ENCODE assay signal across 34 cellular contexts in the genomic region with DNA sequence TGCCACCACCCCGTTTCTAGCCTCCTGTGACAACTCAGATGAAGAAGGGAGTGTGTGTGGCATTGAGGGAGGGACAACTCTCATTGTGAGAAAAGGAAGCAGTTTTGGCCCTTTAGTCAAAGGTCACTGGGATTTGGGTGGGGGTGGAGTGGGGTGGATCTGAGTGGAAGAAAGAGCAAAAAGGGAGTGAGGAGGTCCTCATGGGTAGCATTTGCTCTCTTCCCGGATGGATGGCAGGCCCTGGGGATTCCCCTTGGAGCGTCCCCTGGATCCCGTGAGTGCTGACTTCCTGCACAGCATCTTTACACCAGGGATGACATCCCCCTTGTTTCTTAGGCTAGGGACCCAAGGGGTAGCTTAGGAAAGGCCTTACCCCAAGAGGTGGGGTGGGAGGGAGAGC. TPM values are rescaled to one million over a fixed set of nuclear protein-coding genes. Genes with fewer than 3 reads are reported as not detected.
"Had no signal": no experiment of that assay in that cellular context is flagged by ENCODE, and none has a peak within 500 bp of the region (broad histone marks: within the 10 kb centered on the region; RNA-seq: fewer than 3 reads in every experiment).

No MANE protein-coding gene starts in this region.

- H3K36me3 ChIP-seq: adrenal gland, brain microvascular endothelial cell, breast epithelium had no signal

- ATAC-seq: activated CD8-positive, alpha-beta T cell treated with anti-CD3 and anti-CD28 coated beads for 36 hours; activated naive CD4-positive, alpha-beta T cell treated with anti-CD3 and anti-CD28 coated beads, Interleukin-2, amount 50 U/mL, for 72 hours; activated T-cell treated with anti-CD3 and anti-CD28 coated beads, Interleukin-2, amount 50 U/mL, for 4 hours; activated T-cell treated with anti-CD3 and anti-CD28 coated beads, Interleukin-2, amount 50 U/mL, for 72 hours; activated T-helper 17 cell treated with anti-CD3 and anti-CD28 coated beads, Interleukin-2, amount 50 U/mL, for 72 hours; body of pancreas; T-helper 17 cell had no signal

- H3K4me1 ChIP-seq: adrenal gland, body of pancreas, breast epithelium had no signal

- H3K27ac ChIP-seq: adrenal gland, body of pancreas, brain microvascular endothelial cell, breast epithelium, VCaP had no signal

- FAIRE-seq: astrocyte, TTC549 had no signal

- DNase-seq: activated B cell treated with CpG ODN at 0.5 μM for 24 hours; activated CD4-positive, alpha-beta memory T cell treated with anti-CD3 and anti-CD28 coated beads for 36 hours; activated CD4-positive, alpha-beta T cell treated with anti-CD3 and anti-CD28 coated beads for 48 hours; activated CD4-positive, alpha-beta T cell treated with anti-CD3 and anti-CD28 coated beads, Interleukin-2, amount 50 U/mL, for 1 hour; activated CD4-positive, alpha-beta T cell treated with anti-CD3 and anti-CD28 coated beads, Interleukin-2, amount 50 U/mL, for 4 hours; activated CD4-positive, CD25-positive, alpha-beta regulatory T cell treated with anti-CD3 and anti-CD28 coated beads, Interleukin-2, amount 50 U/mL, for 72 hours; activated CD8-positive, alpha-beta memory T cell treated with anti-CD3 and anti-CD28 coated beads, Interleukin-2, amount 50 U/mL, for 4 hours; activated CD8-positive, alpha-beta T cell treated with anti-CD3 and anti-CD28 coated beads for 36 hours; activated effector memory CD4-positive, alpha-beta T cell treated with anti-CD3 and anti-CD28 coated beads, Interleukin-2, amount 50 U/mL, for 16 hours; activated gamma-delta T cell treated with Interleukin-2 at 50 U/mL for 16 hours; activated naive CD4-positive, alpha-beta T cell; activated naive CD4-positive, alpha-beta T cell treated with anti-CD3 and anti-CD28 coated beads for 36 hours; activated naive CD4-positive, alpha-beta T cell treated with anti-CD3 and anti-CD28 coated beads, Interleukin-2, amount 50 U/mL, for 16 hours; activated naive CD8-positive, alpha-beta T cell treated with anti-CD3 and anti-CD28 coated beads for 36 hours; activated T-cell treated with anti-CD3 and anti-CD28 coated beads for 4 hours; activated T-cell treated with anti-CD3 and anti-CD28 coated beads, Interleukin-2, amount 50 U/mL, for 1 hour; activated T-cell treated with anti-CD3 and anti-CD28 coated beads, Interleukin-2, amount 50 U/mL, for 4 hours; activated T-cell treated with anti-CD3 and anti-CD28 coated beads, Interleukin-2, amount 50 U/mL, for 72 hours; adrenal gland; amniotic stem cell; aorta; body of pancreas; brain microvascular endothelial cell; central memory CD4-positive, alpha-beta T cell; T-helper 17 cell; T-helper 9 cell had no signal

- H3K27me3 ChIP-seq: adrenal gland, body of pancreas, brain microvascular endothelial cell, breast epithelium had no signal

- H3K9me3 ChIP-seq: adrenal gland, body of pancreas, breast epithelium had no signal

- H3K4me3 ChIP-seq: adrenal gland, body of pancreas, breast epithelium had no signal

RNA-seq across cellular contexts. Expression of a gene that starts 0.5 kb away (rescaled TPM):
- total RNA-seq: activated CD4-positive, alpha-beta memory T cell treated with anti-CD3 and anti-CD28 coated beads for 36 hours; activated CD8-positive, alpha-beta T cell treated with anti-CD3 and anti-CD28 coated beads for 36 hours; activated naive CD4-positive, alpha-beta T cell treated with anti-CD3 and anti-CD28 coated beads for 36 hours; activated naive CD8-positive, alpha-beta T cell treated with anti-CD3 and anti-CD28 coated beads for 36 hours; aorta; astrocyte; body of pancreas; cerebellum; T-helper 1 cell treated with Interleukin-12 subunit alpha and Interleukin-12 subunit beta and Interleukin-4 antibody, amounts not matched to agents 30 ng/mL and 1 ng/mL, for 36 hours; T-helper 17 cell had no signal
